ENCODE assay signal across 13 cellular contexts in the genomic region with DNA sequence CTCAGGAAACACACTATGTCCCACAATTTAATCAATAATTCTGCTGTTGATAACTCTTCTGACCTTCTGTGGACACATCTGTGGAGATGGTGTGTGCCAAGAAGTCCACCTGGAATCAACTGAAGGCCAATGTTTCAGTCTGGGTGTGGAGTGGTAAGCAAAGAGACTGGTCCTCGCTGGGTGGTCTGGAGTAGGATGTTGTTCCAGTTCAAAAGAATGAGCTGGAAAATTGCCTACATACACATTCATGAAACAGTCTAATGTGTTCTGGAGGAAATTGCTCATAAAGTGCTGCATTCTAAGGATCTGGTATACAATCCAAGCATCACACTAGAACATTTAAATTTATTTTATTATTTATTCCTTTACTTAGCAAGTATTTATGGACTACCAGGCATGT. TPM values are rescaled to one million over a fixed set of nuclear protein-coding genes. Genes with fewer than 3 reads are reported as not detected.
DNase-seq lines count a peak whose midpoint lies in the region; ATAC-seq lines count a peak whose summit lies in the region.
"Had no signal": no experiment of that assay in that cellular context is flagged by ENCODE, and none has a peak within 500 bp of the region (broad histone marks: within the 10 kb centered on the region; RNA-seq: fewer than 3 reads in every experiment).

No MANE protein-coding gene starts in this region.

- ATAC-seq in GM21576 (IDR thresholded peaks at IDR 0.05; ENCODE audit: unreplicated experiment) = no peak
- ATAC-seq: SK-N-SH treated with all-trans-retinoic acid at 6 μM for 48 hours had no signal

- peak; percentile 68 for DNase-seq in HT1080 (ENCODE audit: low read depth)
- peak; percentile 88 for DNase-seq in dermis blood vessel endothelial cell
- DNase-seq in iris pigment epithelial cell (ENCODE audit: low read depth) = peak; percentile 64
- no peak for DNase-seq in NCI-H1048 (lab: John Stamatoyannopoulos, UW)
- DNase-seq in NCI-H69 (lab: John Stamatoyannopoulos, UW) = no peak
- no peak for DNase-seq in NCI-H2029 (lab: John Stamatoyannopoulos, UW)
- DNase-seq: DMS 273 treated with DMSO at 0.1 percent for 48 hours, MV-4-11, NCI-H1436 treated with DMSO at 0.1 percent for 48 hours, NCI-H345, PC-9 had no signal

RNA-seq across cellular contexts. Expression of a gene that starts 33.9 kb away (rescaled TPM):
- 5.1 and 5.9 TPM in 2 replicates for total RNA-seq in HT1080 (2014; rRNA removed; shearing (Covaris generic))
- 4.5 and 4.7 TPM in 2 replicates for polyA plus RNA-seq in HT1080 (2015; cell fraction: cytosol; rRNA removed)
- 10.8 and 15.8 TPM in 2 replicates for polyA plus RNA-seq in HT1080 (2015; cell fraction: nucleus; rRNA removed)
- total RNA-seq in dermis blood vessel endothelial cell = 0.68 and 1.7 TPM in 2 replicates
- total RNA-seq: PC-9 had no signal

Comparison
In these comparisons a context has a peak if more than half of its experiments do, and no peak if none do; other contexts are left out.
1. DNase-seq: peak in HT1080 (single experiment), dermis blood vessel endothelial cell (single experiment) and iris pigment epithelial cell (single experiment); none in NCI-H1048 (single experiment), NCI-H69 (single experiment) and NCI-H2029 (single experiment).